In genomic region chr1:160342953-160343869, GRCh38 we compare ENCODE assay signal across 1 cellular context.
TF ChIP-seq lines count a peak whose summit lies in the region.

COPA (minus strand) TSS chr1:160343250; CDS start chr1:160343170, 80 bp downstream.
NCSTN (plus strand) TSS chr1:160343383; CDS start chr1:160343397, 14 bp downstream.

TF ChIP-seq in HepG2, 621 proteins besides CTCF, POLR2A, EP300 and RAD21 (continued from another document and continues in another):
- TF ChIP-seq ZNF512B (CRISPR knock-in tag; IDR thresholded peaks at IDR 0.05; ENCODE audit: borderline replicate concordance) (no peak), CREB3 (CRISPR knock-in tag; IDR thresholded peaks at IDR 0.05) (no peak), ZNF710 (CRISPR knock-in tag; IDR thresholded peaks at IDR 0.05; ENCODE audit: borderline replicate concordance) (peak; percentile 58; the same call in 1 of the 2 replicates), NCOA2 (CRISPR knock-in tag; IDR thresholded peaks at IDR 0.05) (peak; percentile 43; the same call in 1 of the 2 replicates), FOXA3 (CRISPR knock-in tag; IDR thresholded peaks at IDR 0.05) (peak; percentile 33; the same call in 1 of the 2 replicates), ZNF354B (CRISPR knock-in tag; IDR thresholded peaks at IDR 0.05) (no peak), ZNF260 (CRISPR knock-in tag; IDR thresholded peaks at IDR 0.05; ENCODE audit: borderline replicate concordance, low read depth) (no peak), ERF (CRISPR knock-in tag; IDR thresholded peaks at IDR 0.05) (peak; percentile 64), ZNF530 (CRISPR knock-in tag; IDR thresholded peaks at IDR 0.05; ENCODE audit: low read depth) (no peak), MIXL1 (CRISPR knock-in tag; IDR thresholded peaks at IDR 0.05) (peak; percentile 76), MED13 (CRISPR knock-in tag; IDR thresholded peaks at IDR 0.05) (no peak), ZNF720 (CRISPR knock-in tag; IDR thresholded peaks at IDR 0.05) (no peak), GABPA (IDR thresholded peaks at IDR 0.05; ENCODE audit: low read depth, low read length) (peak; percentile 85), GABPA (CRISPR knock-in tag; IDR thresholded peaks at IDR 0.05; ENCODE audit: low read depth) (peak; percentile 97), CBFB (CRISPR knock-in tag; IDR thresholded peaks at IDR 0.05) (peak; percentile 77), ZBTB2 (CRISPR knock-in tag; IDR thresholded peaks at IDR 0.05; ENCODE audit: low read depth) (no peak), ZNF770 (CRISPR knock-in tag; IDR thresholded peaks at IDR 0.05) (peak; percentile 51; the same call in 1 of the 2 replicates), ZIK1 (CRISPR knock-in tag; IDR thresholded peaks at IDR 0.05; ENCODE audit: borderline replicate concordance, low read depth) (peak; percentile 50), ZNF740 (CRISPR knock-in tag; IDR thresholded peaks at IDR 0.05) (no peak), FOXJ3 (CRISPR knock-in tag; IDR thresholded peaks at IDR 0.05; ENCODE audit: borderline replicate concordance) (no peak), HNRNPL (IDR thresholded peaks at IDR 0.05; ENCODE audit: low read depth, low read length) (0 out of 2 replicates have a peak, but pooled peaks have one; percentile 51), SIX1 (CRISPR knock-in tag; IDR thresholded peaks at IDR 0.05; ENCODE audit: borderline replicate concordance) (peak; percentile 26; the same call in 1 of the 2 replicates), ZNF230 (CRISPR knock-in tag; IDR thresholded peaks at IDR 0.05) (no peak), ZNF430 (CRISPR knock-in tag; IDR thresholded peaks at IDR 0.05) (peak; percentile 83), ZBTB14 (CRISPR knock-in tag; IDR thresholded peaks at IDR 0.05) (no peak), POGK (CRISPR knock-in tag; conservative IDR thresholded peaks at IDR 0.05) (peak; percentile 40), NFATC3 (CRISPR knock-in tag; IDR thresholded peaks at IDR 0.05) (no peak), ZNF547 (CRISPR knock-in tag; IDR thresholded peaks at IDR 0.05) (peak; percentile 89), KLF12 (CRISPR knock-in tag; IDR thresholded peaks at IDR 0.05; ENCODE audit: borderline replicate concordance) (no peak), CEBPB (IDR thresholded peaks at IDR 0.05; ENCODE audit: borderline replicate concordance, low read depth, low read length) (no peak), GLMP (CRISPR knock-in tag; IDR thresholded peaks at IDR 0.05; ENCODE audit: borderline replicate concordance) (no peak), TAF1 (CRISPR knock-in tag; IDR thresholded peaks at IDR 0.05) (peak; percentile 95), ZFP91 (CRISPR knock-in tag; IDR thresholded peaks at IDR 0.05; ENCODE audit: borderline replicate concordance) (peak; percentile 92), GATAD1 (CRISPR knock-in tag; IDR thresholded peaks at IDR 0.05) (peak; percentile 95), BRF2 (CRISPR knock-in tag; IDR thresholded peaks at IDR 0.05) (no peak), TCF7L2 (IDR thresholded peaks at IDR 0.05; ENCODE audit: low read depth, low read length) (no peak), ZBTB7B (CRISPR knock-in tag; IDR thresholded peaks at IDR 0.05) (peak; percentile 74), ZSCAN25 (CRISPR knock-in tag; IDR thresholded peaks at IDR 0.05) (peak; percentile 76; the same call in 1 of the 2 replicates), E2F5 (CRISPR knock-in tag; conservative IDR thresholded peaks at IDR 0.05) (no peak), FUBP1 (CRISPR knock-in tag; IDR thresholded peaks at IDR 0.05; ENCODE audit: borderline replicate concordance) (no peak; the same call in 1 of the 2 replicates), POLR2G (IDR thresholded peaks at IDR 0.05; ENCODE audit: low read depth, low read length) (peak; percentile 97)
